In genomic region chr18:59358611-59359575, GRCh38 we compare ENCODE assay signal across 1 cellular context.
TF ChIP-seq lines count a peak whose summit lies in the region.

LMAN1 (minus strand) TSS chr18:59359265; CDS start chr18:59359244, 21 bp downstream.

TF ChIP-seq in HepG2, 621 proteins besides CTCF, POLR2A, EP300 and RAD21 (continued from another document and continues in another):
- TF ChIP-seq ZBTB34 (CRISPR knock-in tag; IDR thresholded peaks at IDR 0.05): no peak
- TF ChIP-seq ZNF740 (CRISPR knock-in tag; IDR thresholded peaks at IDR 0.05): no peak
- TF ChIP-seq ZNF350 (CRISPR knock-in tag; IDR thresholded peaks at IDR 0.05; ENCODE audit: borderline replicate concordance, low read depth): peak; percentile 66
- TF ChIP-seq ZNF256 (CRISPR knock-in tag; conservative IDR thresholded peaks at IDR 0.05): peak; percentile 71; the same call in 1 of the 2 replicates
- peak; percentile 35; the same call in 1 of the 2 replicates for TF ChIP-seq KLF12 (CRISPR knock-in tag; IDR thresholded peaks at IDR 0.05; ENCODE audit: borderline replicate concordance)
- no peak for TF ChIP-seq CHCHD3 (CRISPR knock-in tag; IDR thresholded peaks at IDR 0.05)
- TF ChIP-seq TRIM24 (CRISPR knock-in tag; IDR thresholded peaks at IDR 0.05): no peak
- no peak for TF ChIP-seq NCOA2 (CRISPR knock-in tag; IDR thresholded peaks at IDR 0.05)
- TF ChIP-seq ZFX (CRISPR knock-in tag; IDR thresholded peaks at IDR 0.05; ENCODE audit: low read depth): peak; percentile 92
- no peak for TF ChIP-seq RFX3 (CRISPR knock-in tag; IDR thresholded peaks at IDR 0.05)
- 0 out of 2 replicates have a peak, but pooled peaks have one; percentile 83 for TF ChIP-seq ZNF333 (CRISPR knock-in tag; IDR thresholded peaks at IDR 0.05; ENCODE audit: borderline replicate concordance)
- TF ChIP-seq AFF4 (CRISPR knock-in tag; IDR thresholded peaks at IDR 0.05): no peak
- peak; percentile 47 for TF ChIP-seq TFDP2 (CRISPR knock-in tag; IDR thresholded peaks at IDR 0.05)
- TF ChIP-seq ZNF160 (CRISPR knock-in tag; IDR thresholded peaks at IDR 0.05): no peak
- TF ChIP-seq BRD4 (CRISPR knock-in tag; IDR thresholded peaks at IDR 0.05): peak; percentile 70
- TF ChIP-seq ARID4A (CRISPR knock-in tag; IDR thresholded peaks at IDR 0.05; ENCODE audit: borderline replicate concordance): peak; percentile 91
- TF ChIP-seq ZFP36L1 (CRISPR knock-in tag; IDR thresholded peaks at IDR 0.05): no peak; the same call in 1 of the 2 replicates
- no peak for TF ChIP-seq ZBTB37 (CRISPR knock-in tag; IDR thresholded peaks at IDR 0.05)
- TF ChIP-seq KDM2A (CRISPR knock-in tag; IDR thresholded peaks at IDR 0.05; ENCODE audit: borderline replicate concordance, low read depth): peak; percentile 77
- peak; percentile 80 for TF ChIP-seq RXRA (CRISPR knock-in tag; IDR thresholded peaks at IDR 0.05)
- no peak for TF ChIP-seq ZNF615 (CRISPR knock-in tag; IDR thresholded peaks at IDR 0.05; ENCODE audit: borderline replicate concordance)
- TF ChIP-seq ARID3A (IDR thresholded peaks at IDR 0.05; ENCODE audit: low read depth, low read length): no peak
- no peak for TF ChIP-seq SP1 (IDR thresholded peaks at IDR 0.05)
- peak; percentile 93 for TF ChIP-seq SP1 (CRISPR knock-in tag; IDR thresholded peaks at IDR 0.05)
- TF ChIP-seq ZNF354B (CRISPR knock-in tag; IDR thresholded peaks at IDR 0.05): no peak
- TF ChIP-seq FLYWCH1 (CRISPR knock-in tag; IDR thresholded peaks at IDR 0.05): no peak
- TF ChIP-seq ZMAT3 (CRISPR knock-in tag; conservative IDR thresholded peaks at IDR 0.05): 0 out of 2 replicates have a peak, but pooled peaks have one; percentile 25
- TF ChIP-seq ZKSCAN5 (CRISPR knock-in tag; IDR thresholded peaks at IDR 0.05): 0 out of 2 replicates have a peak, but pooled peaks have one; percentile 51
- TF ChIP-seq KDM6A (CRISPR knock-in tag; IDR thresholded peaks at IDR 0.05; ENCODE audit: low read depth): peak; percentile 23; the same call in 1 of the 2 replicates
- TF ChIP-seq NFE2L1 (CRISPR knock-in tag; IDR thresholded peaks at IDR 0.05; ENCODE audit: borderline replicate concordance): no peak
- no peak for TF ChIP-seq ZNF292 (CRISPR knock-in tag; IDR thresholded peaks at IDR 0.05; ENCODE audit: borderline replicate concordance, low read depth)
- peak; percentile 73 for TF ChIP-seq NKX3-1 (CRISPR knock-in tag; IDR thresholded peaks at IDR 0.05)
- no peak for TF ChIP-seq ZNF33A (CRISPR knock-in tag; IDR thresholded peaks at IDR 0.05; ENCODE audit: borderline replicate concordance)
- TF ChIP-seq ATF7-NPFF (CRISPR knock-in tag; IDR thresholded peaks at IDR 0.05; ENCODE audit: low read depth): no peak
- no peak for TF ChIP-seq SMAD3 (CRISPR knock-in tag; IDR thresholded peaks at IDR 0.05)
- no peak for TF ChIP-seq ZNF362 (CRISPR knock-in tag; IDR thresholded peaks at IDR 0.05; ENCODE audit: borderline replicate concordance)
- no peak for TF ChIP-seq NCOA5 (CRISPR knock-in tag; IDR thresholded peaks at IDR 0.05)
- no peak for TF ChIP-seq ZNF616 (CRISPR knock-in tag; IDR thresholded peaks at IDR 0.05; ENCODE audit: low read depth)
- no peak for TF ChIP-seq PRDM10 (CRISPR knock-in tag; IDR thresholded peaks at IDR 0.05; ENCODE audit: low read depth)
- TF ChIP-seq ATAD3A (CRISPR knock-in tag; IDR thresholded peaks at IDR 0.05): no peak
- TF ChIP-seq MED1 (CRISPR knock-in tag; IDR thresholded peaks at IDR 0.05): peak; percentile 28
- peak; percentile 49; the same call in 1 of the 2 replicates for TF ChIP-seq FOXC1 (CRISPR knock-in tag; IDR thresholded peaks at IDR 0.05; ENCODE audit: borderline replicate concordance)
- no peak for TF ChIP-seq SP2 (CRISPR knock-in tag; IDR thresholded peaks at IDR 0.05)
